36 cellular contexts compared by ENCODE assay signal in genomic region chr15:60553163-60553562, GRCh38.
DNase-seq lines count a peak whose midpoint lies in the region; ATAC-seq and TF ChIP-seq lines count a peak whose summit lies in the region.
"Had no signal": no experiment of that assay in that cellular context is flagged by ENCODE, and none has a peak within 500 bp of the region (broad histone marks: within the 10 kb centered on the region; RNA-seq: fewer than 3 reads in every experiment).

No MANE protein-coding gene starts in this region.

- H3K36me3 Mint-ChIP-seq in activated CD8-positive, alpha-beta memory T cell treated with anti-CD3 and anti-CD28 coated beads, Interleukin-2, amount 10 ng/mL, durations not matched to agents 7 days and 5 days, result peaks cover 41% of the 10 kb centered on the region
- peaks cover 100% of the 10 kb centered on the region for H3K36me3 Mint-ChIP-seq in activated T-helper 17 cell treated with anti-CD3 and anti-CD28 coated beads, Interleukin-2, amount 50 U/mL, for 72 hours (ENCODE audit: low read depth)
- H3K36me3 Mint-ChIP-seq in natural killer cell, result no peaks in the 10 kb centered on the region

- CTCF ChIA-PET in activated CD8-positive, alpha-beta memory T cell treated with anti-CD3 and anti-CD28 coated beads, Interleukin-2, amount 10 ng/mL, durations not matched to agents 7 days and 5 days (lab: Charles Lee), result interaction anchor here (1.0 to 7.1 kb wide), 6 partner anchors 9 to 45 kb away, joined by 4 to 67 read pairs (median 9); no protein-coding TSS in a partner anchor

- no peak for ATAC-seq in activated CD8-positive, alpha-beta memory T cell treated with anti-CD3 and anti-CD28 coated beads, Interleukin-2, amount 10 ng/mL, durations not matched to agents 7 days and 5 days
- no peak for ATAC-seq in activated T-helper 17 cell treated with anti-CD3 and anti-CD28 coated beads, Interleukin-2, amount 50 U/mL, for 72 hours (replicated peaks)
- ATAC-seq in natural killer cell, result no peak
- no peak for ATAC-seq in HG03025 (IDR thresholded peaks at IDR 0.05; ENCODE audit: low FRiP score, unreplicated experiment)
- ATAC-seq: body of pancreas, PC-3 had no signal

- no peak overlapping the region for H2AFZ ChIP-seq in KMS-11 (ENCODE audit: low read depth)
- H2AFZ ChIP-seq: GM23248, hepatocyte had no signal

- H3K4me1 ChIP-seq in KMS-11 (ENCODE audit: low read depth, poor library complexity, severe bottlenecking), result peaks cover 100% of the 10 kb centered on the region
- H3K4me1 ChIP-seq: uterus had no signal

- H3K9me3 Mint-ChIP-seq in activated CD8-positive, alpha-beta memory T cell treated with anti-CD3 and anti-CD28 coated beads, Interleukin-2, amount 10 ng/mL, durations not matched to agents 7 days and 5 days (ENCODE audit: low read depth), result peaks cover 4% of the 10 kb centered on the region
- no peaks in the 10 kb centered on the region for H3K9me3 Mint-ChIP-seq in activated T-helper 17 cell treated with anti-CD3 and anti-CD28 coated beads, Interleukin-2, amount 50 U/mL, for 72 hours
- H3K9me3 Mint-ChIP-seq in natural killer cell, result peaks cover 0 to 4% of the 10 kb centered on the region in 2 donors

- intact Hi-C loops in natural killer cell (cut with micrococcal nuclease), result loop anchor here (2.0 kb wide), 1 partner anchor 16 kb away; no protein-coding TSS in a partner anchor

- H3K4me3 Mint-ChIP-seq in activated CD8-positive, alpha-beta memory T cell treated with anti-CD3 and anti-CD28 coated beads, Interleukin-2, amount 10 ng/mL, durations not matched to agents 7 days and 5 days, result no peak overlapping the region
- H3K4me3 Mint-ChIP-seq in activated T-helper 17 cell treated with anti-CD3 and anti-CD28 coated beads, Interleukin-2, amount 50 U/mL, for 72 hours, result peak overlapping the region; percentile 82
- H3K4me3 Mint-ChIP-seq in natural killer cell, result peak overlapping the region; percentile 82

- H3K79me2 ChIP-seq in KMS-11 (ENCODE audit: insufficient read depth, low read depth), result peaks cover 86% of the 10 kb centered on the region
- H3K79me2 ChIP-seq: hepatocyte had no signal

- H3K9ac ChIP-seq in KMS-11, result no peak overlapping the region
- H3K9ac ChIP-seq: GM23248 had no signal

- H4K20me1 ChIP-seq in KMS-11 (ENCODE audit: insufficient read depth), result no peaks in the 10 kb centered on the region

- H3K4me1 Mint-ChIP-seq in activated CD8-positive, alpha-beta memory T cell treated with anti-CD3 and anti-CD28 coated beads, Interleukin-2, amount 10 ng/mL, durations not matched to agents 7 days and 5 days, result peaks cover 96% of the 10 kb centered on the region
- peaks cover 87% of the 10 kb centered on the region for H3K4me1 Mint-ChIP-seq in activated T-helper 17 cell treated with anti-CD3 and anti-CD28 coated beads, Interleukin-2, amount 50 U/mL, for 72 hours
- peaks cover 99 to 100% of the 10 kb centered on the region in 2 donors for H3K4me1 Mint-ChIP-seq in natural killer cell

- no peaks in the 10 kb centered on the region for H3K27me3 ChIP-seq in KMS-11 (ENCODE audit: insufficient read depth, low read depth)
- H3K27me3 ChIP-seq: body of pancreas, esophagus squamous epithelium, hepatocyte, ovary, stomach, thyroid gland, uterus had no signal

- no peak for DNase-seq in activated CD8-positive, alpha-beta memory T cell treated with anti-CD3 and anti-CD28 coated beads, Interleukin-2, amount 10 ng/mL, durations not matched to agents 7 days and 5 days
- DNase-seq in activated CD8-positive, alpha-beta memory T cell treated with anti-CD3 and anti-CD28 coated beads, Interleukin-2, amount 50 U/mL, for 4 hours, result no peak
- no peak for DNase-seq in natural killer cell
- no peak for DNase-seq in NCI-H1105 treated with DMSO at 0.1 percent for 48 hours (lab: John Stamatoyannopoulos, UW)
- DNase-seq in NCI-H446 (lab: John Stamatoyannopoulos, UW), result no peak
- DNase-seq: 8988T; activated CD4-positive, alpha-beta T cell treated with anti-CD3 and anti-CD28 coated beads for 4 hours; activated CD8-positive, alpha-beta memory T cell treated with anti-CD3 and anti-CD28 coated beads for 24 hours; activated naive CD4-positive, alpha-beta T cell; activated T-cell treated with anti-CD3 and anti-CD28 coated beads, Interleukin-2, amount 50 U/mL, for 1 hour; body of pancreas; C1 segment of cervical spinal cord; cerebellar nuclear complex; DND-41; esophagus squamous epithelium; foreskin melanocyte; GF-D8; GM23248; NCI-H1105; NCI-H187 treated with DMSO at 0.1 percent for 48 hours; NCI-H2171; NCI-H510A; NK-92 treated with Interleukin-12 subunit alpha and Interleukin-12 subunit beta, amount 100 ng/mL, for 24 hours; ovary; PC-3; retina; stimulated activated CD4-positive, alpha-beta T cell treated with anti-CD3 and anti-CD28 coated beads, Interleukin-12 subunit alpha, Interleukin-12 subunit beta, amount 100 ng/mL, for 4 hours; stimulated activated CD4-positive, alpha-beta T cell treated with anti-CD3 and anti-CD28 coated beads, Interleukin-2, amount 100 ng/mL, for 48 hours; stomach; thyroid gland; uterus had no signal

- H3K36me3 ChIP-seq in KMS-11 (ENCODE audit: insufficient read depth), result no peaks in the 10 kb centered on the region
- H3K36me3 ChIP-seq: esophagus squamous epithelium, ovary, stomach, thyroid gland, uterus had no signal

- H3K4me2 ChIP-seq in KMS-11, result peak overlapping the region; percentile 64; the same call in 1 of the 2 replicates
- H3K4me2 ChIP-seq: hepatocyte had no signal

- peak overlapping the region; percentile 60; the same call in 1 of the 2 replicates for H3K27ac ChIP-seq in KMS-11
- H3K27ac ChIP-seq: body of pancreas, esophagus squamous epithelium, GM23248, hepatocyte, ovary, stomach, thyroid gland, uterus had no signal

- peak overlapping the region; percentile 17 for H3K27ac Mint-ChIP-seq in activated CD8-positive, alpha-beta memory T cell treated with anti-CD3 and anti-CD28 coated beads, Interleukin-2, amount 10 ng/mL, durations not matched to agents 7 days and 5 days
- H3K27ac Mint-ChIP-seq in activated T-helper 17 cell treated with anti-CD3 and anti-CD28 coated beads, Interleukin-2, amount 50 U/mL, for 72 hours, result peak overlapping the region; percentile 97
- peak overlapping the region; percentile 93 to 95 for H3K27ac Mint-ChIP-seq in natural killer cell

- no peaks in the 10 kb centered on the region for H3K27me3 Mint-ChIP-seq in activated CD8-positive, alpha-beta memory T cell treated with anti-CD3 and anti-CD28 coated beads, Interleukin-2, amount 10 ng/mL, durations not matched to agents 7 days and 5 days
- H3K27me3 Mint-ChIP-seq in activated T-helper 17 cell treated with anti-CD3 and anti-CD28 coated beads, Interleukin-2, amount 50 U/mL, for 72 hours, result no peaks in the 10 kb centered on the region
- H3K27me3 Mint-ChIP-seq in natural killer cell (ENCODE audit: low read depth in 2 of 2), result no peaks in the 10 kb centered on the region

- no peak overlapping the region for H3K4me3 ChIP-seq in KMS-11 (IDR thresholded peaks at IDR 0.05; ENCODE audit: insufficient read depth, low read depth, low read length)
- H3K4me3 ChIP-seq: body of pancreas, esophagus squamous epithelium, GM23248, hepatocyte, lung, ovary, stomach, thyroid gland, uterus had no signal

- no peak for TF ChIP-seq CTCF in KMS-11 (conservative IDR thresholded peaks at IDR 0.05; ENCODE audit: low read depth, low read length)
- no peak for TF ChIP-seq CTCF in natural killer cell (IDR thresholded peaks at IDR 0.05)

Comparison
In these comparisons a context has a peak if more than half of its experiments do, and no peak if none do; other contexts are left out.
1. H3K27ac Mint-ChIP-seq: peak in every context shown above with its lines; median percentile 97 in activated T-helper 17 cell treated with anti-CD3 and anti-CD28 coated beads, Interleukin-2, amount 50 U/mL, for 72 hours; 94 in natural killer cell; 17 in activated CD8-positive, alpha-beta memory T cell treated with anti-CD3 and anti-CD28 coated beads, Interleukin-2, amount 10 ng/mL, durations not matched to agents 7 days and 5 days.